Comparison of ENCODE assay signal across 15 cellular contexts in genomic region chr15:68806220-68807105, GRCh38. TPM values are rescaled to one million over a fixed set of nuclear protein-coding genes. Genes with fewer than 3 reads are reported as not detected.
A peak's percentile ranks its signal among the peaks of the same experiment; 100 is the strongest.
DNase-seq lines count a peak whose midpoint lies in the region; ATAC-seq and TF ChIP-seq lines count a peak whose summit lies in the region.
"Had no signal": no experiment of that assay in that cellular context is flagged by ENCODE, and none has a peak within 500 bp of the region (broad histone marks: within the 10 kb centered on the region; RNA-seq: fewer than 3 reads in every experiment).

No MANE protein-coding gene starts in this region.

- H3K27ac Mint-ChIP-seq in naive thymus-derived CD4-positive, alpha-beta T cell: peak overlapping the region in 7 of 9 donors; percentile 1 to 81 (median 62)
- H3K27ac Mint-ChIP-seq in type B pancreatic cell: peak overlapping the region; percentile 68

- intact Hi-C loops in heart left ventricle (cut with DNase I): no loop called here
- intact Hi-C loops in naive thymus-derived CD4-positive, alpha-beta T cell (cut with micrococcal nuclease): no loop called here
- intact Hi-C loops in A673 (cut with micrococcal nuclease; ENCODE audit: unreplicated experiment): no loop called here

- peak overlapping the region in 4 of 10 donors; percentile 0 to 54 (median 13) for H3K4me3 Mint-ChIP-seq in naive thymus-derived CD4-positive, alpha-beta T cell
- peak overlapping the region; percentile 1 for H3K4me3 Mint-ChIP-seq in type B pancreatic cell
- H3K4me3 Mint-ChIP-seq: activated naive CD8-positive, alpha-beta T cell treated with anti-CD3 and anti-CD28 coated beads, Interleukin-2, amount 50 U/mL, for 24 hours had no signal

- peaks cover 58 to 99% (median 88%) of the 10 kb centered on the region in 7 donors for H3K4me1 Mint-ChIP-seq in naive thymus-derived CD4-positive, alpha-beta T cell
- peaks cover 54% of the 10 kb centered on the region for H3K4me1 Mint-ChIP-seq in type B pancreatic cell (ENCODE audit: unreplicated experiment)

- peak overlapping the region in 10 of 12 donors; percentile 3 to 60 (median 36) for H3K27ac ChIP-seq in heart left ventricle
- H3K27ac ChIP-seq in naive thymus-derived CD4-positive, alpha-beta T cell (ENCODE audit: low read depth, low read length): no peak overlapping the region
- no peak overlapping the region for H3K27ac ChIP-seq in A673 (ENCODE audit: low read depth, low read length, poor library complexity, severe bottlenecking)
- H3K27ac ChIP-seq: SJSA1, vagina had no signal

- H3K27me3 ChIP-seq in heart left ventricle (no peaks in the 10 kb centered on the region), A673 (replicated peaks; ENCODE audit: insufficient read depth, low read depth, low read length, poor library complexity) (no peaks in the 10 kb centered on the region)
- H3K27me3 ChIP-seq in naive thymus-derived CD4-positive, alpha-beta T cell (ENCODE audit: control insufficient read depth in 2 of 2, insufficient read depth in 2 of 2, low read length in 2 of 2): no peaks in the 10 kb centered on the region
- H3K27me3 ChIP-seq: SJSA1, vagina had no signal

- WGBS in heart left ventricle, 4 donors: 50 to 65% (median 57%) methylated on average over 10 to 11 of the region's 11 CpGs

- H3K9me3 Mint-ChIP-seq in naive thymus-derived CD4-positive, alpha-beta T cell: peaks cover 0 to 2% (median 0%) of the 10 kb centered on the region in 11 donors
- H3K9me3 Mint-ChIP-seq in type B pancreatic cell: no peaks in the 10 kb centered on the region
- H3K9me3 Mint-ChIP-seq: activated naive CD8-positive, alpha-beta T cell treated with anti-CD3 and anti-CD28 coated beads, Interleukin-2, amount 50 U/mL, for 24 hours had no signal

- H3K36me3 ChIP-seq in heart left ventricle: peaks cover 0 to 8% (median 0%) of the 10 kb centered on the region in 9 donors
- peaks cover 0 to 29% (median 0%) of the 10 kb centered on the region in 3 experiments for H3K36me3 ChIP-seq in naive thymus-derived CD4-positive, alpha-beta T cell (ENCODE audit: control insufficient read depth in 2 of 3, insufficient read depth in 3 of 3, low read length in 3 of 3)
- H3K36me3 ChIP-seq in A673 (ENCODE audit: insufficient read depth, low read length, poor library complexity, severe bottlenecking): peaks cover 13% of the 10 kb centered on the region
- H3K36me3 ChIP-seq: prostate gland, vagina had no signal

- H3K9me3 ChIP-seq in heart left ventricle (no peaks in the 10 kb centered on the region), A673 (ENCODE audit: low read depth, low read length, poor library complexity, severe bottlenecking) (no peaks in the 10 kb centered on the region)
- H3K9me3 ChIP-seq in naive thymus-derived CD4-positive, alpha-beta T cell (ENCODE audit: control insufficient read depth in 2 of 3, low read length in 3 of 3): no peaks in the 10 kb centered on the region
- H3K9me3 ChIP-seq: prostate gland, SJSA1, vagina had no signal

- DNase-seq in activated effector memory CD4-positive, alpha-beta T cell treated with anti-CD3 and anti-CD28 coated beads, Interleukin-2, amount 50 U/mL, for 16 hours: peak; percentile 41
- no peak for DNase-seq in activated effector memory CD4-positive, alpha-beta T cell treated with Interleukin-2 at 50 U/mL for 16 hours
- DNase-seq in heart left ventricle (peak in 1 of 5 donors; percentile 18), type B pancreatic cell (ENCODE audit: extremely low spot score, unreplicated experiment) (no peak), NCI-H2227 (lab: John Stamatoyannopoulos, UW; ENCODE audit: unreplicated experiment) (no peak), A673 (ENCODE audit: low spot score) (no peak)
- no peak for DNase-seq in naive thymus-derived CD4-positive, alpha-beta T cell
- DNase-seq: ACHN; activated CD4-positive, alpha-beta T cell treated with anti-CD3 and anti-CD28 coated beads for 4 hours; activated naive CD8-positive, alpha-beta T cell treated with anti-CD3 and anti-CD28 coated beads, Interleukin-2, amount 50 U/mL, for 24 hours; NCI-H226 had no signal

- no peak for TF ChIP-seq POLR2A in heart left ventricle (IDR thresholded peaks at IDR 0.05)

- POLR2A ChIA-PET in naive thymus-derived CD4-positive, alpha-beta T cell (lab: Charles Lee): interaction anchor here (1.5 to 2.2 kb wide), 3 partner anchors 11 to 20 kb away, joined by 3 to 10 read pairs (median 4); no protein-coding TSS in a partner anchor
- POLR2A ChIA-PET in A673 (lab: Charles Lee; ENCODE audit: low non-redundant PET): no interaction called here

- CTCF ChIA-PET in naive thymus-derived CD4-positive, alpha-beta T cell (lab: Charles Lee): interaction anchor here (1.4 kb wide), 1 partner anchor 10 kb away, joined by 4 read pairs; no protein-coding TSS in a partner anchor
- CTCF ChIA-PET in A673 (lab: Charles Lee): no interaction called here

- TF ChIP-seq CTCF in heart left ventricle (IDR thresholded peaks at IDR 0.05) (no peak), type B pancreatic cell (conservative IDR thresholded peaks at IDR 0.05) (no peak), A673 (conservative IDR thresholded peaks at IDR 0.05; ENCODE audit: low read depth, low read length) (no peak)

- H3K4me1 ChIP-seq in heart left ventricle (peaks cover 0 to 90% (median 69%) of the 10 kb centered on the region in 12 donors), A673 (ENCODE audit: insufficient read depth, low read length, poor library complexity, severe bottlenecking) (peaks cover 9% of the 10 kb centered on the region)
- H3K4me1 ChIP-seq in naive thymus-derived CD4-positive, alpha-beta T cell (ENCODE audit: control insufficient read depth in 2 of 2, insufficient read depth in 2 of 2, low read length in 2 of 2): peaks cover 31 to 50% of the 10 kb centered on the region in 2 donors
- H3K4me1 ChIP-seq: SJSA1 had no signal

- no peaks in the 10 kb centered on the region for H3K27me3 Mint-ChIP-seq in naive thymus-derived CD4-positive, alpha-beta T cell
- H3K27me3 Mint-ChIP-seq in type B pancreatic cell: no peaks in the 10 kb centered on the region
- H3K27me3 Mint-ChIP-seq: activated naive CD8-positive, alpha-beta T cell treated with anti-CD3 and anti-CD28 coated beads, Interleukin-2, amount 50 U/mL, for 24 hours had no signal

- H3K36me3 Mint-ChIP-seq in naive thymus-derived CD4-positive, alpha-beta T cell: peaks cover 0 to 18% (median 9%) of the 10 kb centered on the region in 5 donors
- H3K36me3 Mint-ChIP-seq in type B pancreatic cell: peaks cover 19% of the 10 kb centered on the region

- ATAC-seq in heart left ventricle: peak; percentile 45 to 64 (median 56)
- no peak for ATAC-seq in naive thymus-derived CD4-positive, alpha-beta T cell
- no peak for ATAC-seq in HG02840 (IDR thresholded peaks at IDR 0.05; ENCODE audit: low FRiP score, unreplicated experiment)
- ATAC-seq: activated naive CD8-positive, alpha-beta T cell treated with anti-CD3 and anti-CD28 coated beads, Interleukin-2, amount 50 U/mL, for 24 hours had no signal

- BruUV-seq in A673 (replicated peaks; lab: Mats Ljungman, UMichigan): no TSS peak

- H3K4me3 ChIP-seq in heart left ventricle (no peak overlapping the region), A673 (ENCODE audit: low read depth, low read length, poor library complexity, severe bottlenecking) (no peak overlapping the region)
- H3K4me3 ChIP-seq in naive thymus-derived CD4-positive, alpha-beta T cell (ENCODE audit: low read length): no peak overlapping the region
- H3K4me3 ChIP-seq: prostate gland, SJSA1, vagina had no signal

RNA-seq across cellular contexts. Expression of gene ANP32A, which starts 14.2 kb away (rescaled TPM):
- total RNA-seq in heart left ventricle: 100 to 1,000 TPM in 8 of 9 donors, 10 to 100 TPM in 1; 55.7 to 202 (median 142) TPM
- polyA plus RNA-seq in heart left ventricle: 100 to 1,000 TPM; 134 to 195 TPM
- total RNA-seq in naive thymus-derived CD4-positive, alpha-beta T cell: 100 to 1,000 TPM in 4 of 5 experiments, 10 to 100 TPM in 1; 86.1 to 229 (median 136) TPM
- polyA plus RNA-seq in naive thymus-derived CD4-positive, alpha-beta T cell: 100 to 1,000 TPM in 1 of 2 donors, 10 to 100 TPM in 1; 89.6 to 111 TPM
- 167 and 222 TPM in 2 replicates for total RNA-seq in type B pancreatic cell (ENCODE audit: low replicate concordance)
- 331 and 370 TPM in 2 replicates for total RNA-seq in A673 (2021)

Comparison
In these comparisons a context has a peak if more than half of its experiments do, and no peak if none do; other contexts are left out.
1. ATAC-seq: peak in heart left ventricle (4 of 4); none in naive thymus-derived CD4-positive, alpha-beta T cell (single experiment) and HG02840 (single experiment).
2. H3K27ac ChIP-seq: peak in heart left ventricle (10 of 12); none in naive thymus-derived CD4-positive, alpha-beta T cell (single experiment) and A673 (single experiment).